Comparison of ENCODE assay signal across 8 cellular contexts in genomic region chr5:472656-473343, GRCh38. TPM values are rescaled to one million over a fixed set of nuclear protein-coding genes. Genes with fewer than 3 reads are reported as not detected.
A peak's percentile ranks its signal among the peaks of the same experiment; 100 is the strongest.
DNase-seq lines count a peak whose midpoint lies in the region; ATAC-seq lines count a peak whose summit lies in the region.

No MANE protein-coding gene starts in this region.

- in situ Hi-C loops in KBM-7 (cut with MboI; ENCODE audit: low pct_unique_long_range_greater_than_20kb, low sequenced_read_pairs) = no loop called here

- H3K4me1 Mint-ChIP-seq in activated T-helper 17 cell treated with anti-CD3 and anti-CD28 coated beads, Interleukin-2, amount 50 U/mL, for 72 hours = peaks cover 4% of the 10 kb centered on the region
- H3K4me1 Mint-ChIP-seq in natural killer cell treated with Interleukin-12 subunit alpha and Interleukin-12 subunit beta and Interleukin-15 and Interleukin-18, amount 100 ng/mL, for 72 hours (ENCODE audit: low read depth in 2 of 2) = peaks cover 6 to 16% of the 10 kb centered on the region in 2 donors

- peaks cover 7% of the 10 kb centered on the region for H3K27me3 Mint-ChIP-seq in activated T-helper 17 cell treated with anti-CD3 and anti-CD28 coated beads, Interleukin-2, amount 50 U/mL, for 72 hours
- peaks cover 0 to 16% of the 10 kb centered on the region in 2 donors for H3K27me3 Mint-ChIP-seq in natural killer cell treated with Interleukin-12 subunit alpha and Interleukin-12 subunit beta and Interleukin-15 and Interleukin-18, amount 100 ng/mL, for 72 hours

- peaks cover 29% of the 10 kb centered on the region for H3K36me3 Mint-ChIP-seq in activated T-helper 17 cell treated with anti-CD3 and anti-CD28 coated beads, Interleukin-2, amount 50 U/mL, for 72 hours (ENCODE audit: low read depth)
- H3K36me3 Mint-ChIP-seq in natural killer cell treated with Interleukin-12 subunit alpha and Interleukin-12 subunit beta and Interleukin-15 and Interleukin-18, amount 100 ng/mL, for 72 hours = no peaks in the 10 kb centered on the region

- H3K4me3 Mint-ChIP-seq in activated T-helper 17 cell treated with anti-CD3 and anti-CD28 coated beads, Interleukin-2, amount 50 U/mL, for 72 hours = peak overlapping the region; percentile 93
- H3K4me3 Mint-ChIP-seq in natural killer cell treated with Interleukin-12 subunit alpha and Interleukin-12 subunit beta and Interleukin-15 and Interleukin-18, amount 100 ng/mL, for 72 hours = peak overlapping the region; percentile 60

- peak overlapping the region; percentile 91 for H3K27ac Mint-ChIP-seq in activated T-helper 17 cell treated with anti-CD3 and anti-CD28 coated beads, Interleukin-2, amount 50 U/mL, for 72 hours
- H3K27ac Mint-ChIP-seq in natural killer cell treated with Interleukin-12 subunit alpha and Interleukin-12 subunit beta and Interleukin-15 and Interleukin-18, amount 100 ng/mL, for 72 hours = no peak overlapping the region

- peak; percentile 65 for ATAC-seq in GM21717 (IDR thresholded peaks at IDR 0.05; ENCODE audit: unreplicated experiment)
- ATAC-seq in activated T-helper 17 cell treated with anti-CD3 and anti-CD28 coated beads, Interleukin-2, amount 50 U/mL, for 72 hours (replicated peaks) = peak; percentile 84
- ATAC-seq in natural killer cell treated with Interleukin-12 subunit alpha and Interleukin-12 subunit beta and Interleukin-15 and Interleukin-18, amount 100 ng/mL, for 72 hours = peak; percentile 90 to 93

- H3K9me3 Mint-ChIP-seq in activated T-helper 17 cell treated with anti-CD3 and anti-CD28 coated beads, Interleukin-2, amount 50 U/mL, for 72 hours = no peaks in the 10 kb centered on the region
- no peaks in the 10 kb centered on the region for H3K9me3 Mint-ChIP-seq in natural killer cell treated with Interleukin-12 subunit alpha and Interleukin-12 subunit beta and Interleukin-15 and Interleukin-18, amount 100 ng/mL, for 72 hours

- peak; percentile 75 for DNase-seq in DMS79 (lab: John Stamatoyannopoulos, UW)
- peak; percentile 65 for DNase-seq in KBM-7
- peak; percentile 89 for DNase-seq in RKO (ENCODE audit: low spot score)
- peak; percentile 58 for DNase-seq in fibroblast of peridontal ligament (ENCODE audit: extremely low read depth)
- DNase-seq in natural killer cell treated with Interleukin-12 subunit alpha and Interleukin-12 subunit beta and Interleukin-15 and Interleukin-18, amount 100 ng/mL, for 72 hours (ENCODE audit: low spot score) = peak; percentile 92
- DNase-seq in stimulated activated naive CD4-positive, alpha-beta T cell (lab: John Stamatoyannopoulos, UW) = peak; percentile 83 to 94 (median 87)

RNA-seq across cellular contexts. Expression of gene EXOC3, which starts 29.8 kb away (rescaled TPM):
- 10 to 100 TPM; 78.3 to 93.6 TPM for total RNA-seq in activated T-helper 17 cell treated with anti-CD3 and anti-CD28 coated beads, Interleukin-2, amount 50 U/mL, for 72 hours
- total RNA-seq in natural killer cell treated with Interleukin-12 subunit alpha and Interleukin-12 subunit beta and Interleukin-15 and Interleukin-18, amount 100 ng/mL, for 72 hours = 10 to 100 TPM; 60.2 to 89.8 TPM

RNA-seq across cellular contexts. Expression of gene SLC9A3, which starts 51.4 kb away (rescaled TPM):
- 1 to 10 TPM; 1.6 to 2.2 TPM for total RNA-seq in activated T-helper 17 cell treated with anti-CD3 and anti-CD28 coated beads, Interleukin-2, amount 50 U/mL, for 72 hours
- 1 to 10 TPM in 1 of 2 donors, under 1 TPM in 1; 0.21 to 1.1 TPM for total RNA-seq in natural killer cell treated with Interleukin-12 subunit alpha and Interleukin-12 subunit beta and Interleukin-15 and Interleukin-18, amount 100 ng/mL, for 72 hours

Comparison
In these comparisons a context has a peak if more than half of its experiments do, and no peak if none do; other contexts are left out.
1. Peak in every context shown above with its lines: DNase-seq and ATAC-seq.